Comparison of ENCODE assay signal across 23 cellular contexts in genomic region chr5:14135621-14136020, GRCh38.
"Had no signal": no experiment of that assay in that cellular context is flagged by ENCODE, and none has a peak within 500 bp of the region (broad histone marks: within the 10 kb centered on the region; RNA-seq: fewer than 3 reads in every experiment).

No MANE protein-coding gene starts in this region.

- H3K4me3 ChIP-seq: colonic mucosa, coronary artery, dorsolateral prefrontal cortex, esophagus muscularis mucosa, esophagus squamous epithelium, gastrocnemius medialis, gastroesophageal sphincter, heart left ventricle, heart right ventricle had no signal

- H3K36me3 ChIP-seq: colonic mucosa, esophagus muscularis mucosa, esophagus squamous epithelium, gastrocnemius medialis, gastroesophageal sphincter, heart left ventricle, heart right ventricle had no signal

- H3K27ac Mint-ChIP-seq: dendritic cell treated with granulocyte-macrophage colony-stimulating factor and Interleukin-4, amounts not matched to agents 40 ng/mL and 50 ng/mL, for 4 days; effector memory CD8-positive, alpha-beta T cell; endodermal cell had no signal

- H3K9me3 ChIP-seq: colonic mucosa, esophagus muscularis mucosa, esophagus squamous epithelium, gastrocnemius medialis, gastroesophageal sphincter had no signal

- H3K4me3 Mint-ChIP-seq: dendritic cell treated with granulocyte-macrophage colony-stimulating factor and Interleukin-4, amounts not matched to agents 40 ng/mL and 50 ng/mL, for 4 days; effector memory CD8-positive, alpha-beta T cell; endodermal cell had no signal

- H3K4me1 Mint-ChIP-seq: endodermal cell had no signal

- DNase-seq: colonic mucosa; cortex of kidney; dermis blood vessel endothelial cell; dorsolateral prefrontal cortex; effector CD4-positive, alpha-beta T cell; effector CD8-positive, alpha-beta T cell; effector memory CD4-positive, alpha-beta T cell; effector memory CD8-positive, alpha-beta T cell; endodermal cell; erythroblast; esophagus squamous epithelium; foreskin keratinocyte; gastrocnemius medialis; glutamatergic neuron; head of caudate nucleus; heart left ventricle; heart right ventricle had no signal

- ATAC-seq: effector memory CD8-positive, alpha-beta T cell; esophagus mucosa; foreskin keratinocyte; gastrocnemius medialis; gastroesophageal sphincter; heart left ventricle; heart right ventricle had no signal

- H3K27ac ChIP-seq: colonic mucosa, coronary artery, dorsolateral prefrontal cortex, epithelial cell of prostate, esophagus muscularis mucosa, esophagus squamous epithelium, foreskin keratinocyte, gastrocnemius medialis, gastroesophageal sphincter, heart right ventricle had no signal

- H3K4me1 ChIP-seq: colonic mucosa, esophagus squamous epithelium, foreskin keratinocyte, gastroesophageal sphincter had no signal

- H3K27me3 ChIP-seq: colonic mucosa, esophagus muscularis mucosa, foreskin keratinocyte, gastrocnemius medialis, gastroesophageal sphincter, heart left ventricle, heart right ventricle had no signal
